19 cellular contexts compared by ENCODE assay signal in genomic region chr7:27965650-27966049, GRCh38.
"Had no signal": no experiment of that assay in that cellular context is flagged by ENCODE, and none has a peak within 500 bp of the region (broad histone marks: within the 10 kb centered on the region; RNA-seq: fewer than 3 reads in every experiment).

No MANE protein-coding gene starts in this region.

- ATAC-seq: activated CD4-positive, CD25-positive, alpha-beta regulatory T cell treated with anti-CD3 and anti-CD28 coated beads, Interleukin-2, amount 50 U/mL, for 24 hours; activated CD8-positive, alpha-beta T cell treated with anti-CD3 and anti-CD28 coated beads, Interleukin-2, amount 10 ng/mL, durations not matched to agents 7 days and 5 days; activated T-cell treated with anti-CD3 and anti-CD28 coated beads, Interleukin-2, amount 50 U/mL, for 4 hours; left lobe of liver; stimulated activated naive CD8-positive, alpha-beta T cell treated with anti-CD3 and anti-CD28 coated beads, Interleukin-15, amount 100 ng/mL, for 72 hours had no signal

- DNase-seq: activated CD4-positive, alpha-beta T cell treated with anti-CD3 and anti-CD28 coated beads, Interleukin-2, amount 10 ng/mL, durations not matched to agents 7 days and 5 days; activated CD8-positive, alpha-beta T cell treated with anti-CD3 and anti-CD28 coated beads, Interleukin-2, amount 10 ng/mL, durations not matched to agents 7 days and 5 days; activated naive CD4-positive, alpha-beta T cell treated with anti-CD3 and anti-CD28 coated beads, Interleukin-2, amount 10 ng/mL, durations not matched to agents 7 days and 5 days; activated T-cell treated with anti-CD3 and anti-CD28 coated beads, Interleukin-2, amount 50 U/mL, for 4 hours; adrenal gland; effector CD4-positive, alpha-beta T cell; foreskin melanocyte; hypothalamus; kidney; nephron progenitor cell; stimulated activated naive CD8-positive, alpha-beta T cell treated with anti-CD3 and anti-CD28 coated beads, Interleukin-15, amount 100 ng/mL, for 72 hours; trophoblast cell had no signal

- H3K4me3 ChIP-seq: adrenal gland, breast epithelium, coronary artery, lung, prostate gland, right atrium auricular region had no signal
